8 cellular contexts compared by ENCODE assay signal in the genomic region with DNA sequence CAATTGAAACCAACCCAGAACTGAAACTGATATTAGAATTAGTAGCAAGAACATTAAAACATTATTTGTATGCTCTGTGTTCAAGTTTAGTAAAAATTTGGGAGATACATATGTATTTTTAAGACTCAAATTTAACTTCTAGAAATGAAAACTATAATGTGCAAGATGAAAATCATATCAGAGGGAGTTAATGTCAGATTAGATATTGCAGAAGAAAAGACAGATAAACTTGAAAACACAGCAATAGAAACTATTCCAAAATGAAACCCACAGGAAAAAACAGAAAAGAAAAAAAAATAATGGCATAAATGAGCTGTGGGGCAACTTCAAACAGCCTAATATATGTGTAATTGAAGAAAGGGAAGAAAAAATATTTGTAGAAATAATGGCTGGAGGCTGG.
"Had no signal": no experiment of that assay in that cellular context is flagged by ENCODE, and none has a peak within 500 bp of the region (broad histone marks: within the 10 kb centered on the region; RNA-seq: fewer than 3 reads in every experiment).

No MANE protein-coding gene starts in this region.

- ATAC-seq: GM12878 had no signal

- H3K4me3 ChIP-seq: GM12878 had no signal

- FAIRE-seq: G401.6, GM12878, GM12891, GM12892, GM18507, GM19239 had no signal

- DNase-seq: GDM1, GF-D8 had no signal
